In genomic region chr9:34254141-34254913, GRCh38 we compare ENCODE assay signal across 10 cellular contexts.
DNase-seq lines count a peak whose midpoint lies in the region; ATAC-seq and TF ChIP-seq lines count a peak whose summit lies in the region.
"Had no signal": no experiment of that assay in that cellular context is flagged by ENCODE, and none has a peak within 500 bp of the region (broad histone marks: within the 10 kb centered on the region; RNA-seq: fewer than 3 reads in every experiment).

No MANE protein-coding gene starts in this region.

- WGBS in heart right ventricle, 2 donors = 47% methylated on average over 16 of the region's 16 CpGs

- no peak for TF ChIP-seq CTCF in heart right ventricle (IDR thresholded peaks at IDR 0.05)

- H3K27ac ChIP-seq in heart right ventricle = peak overlapping the region; percentile 36 to 84 (median 74)
- H3K27ac ChIP-seq: SJCRH30 had no signal

- H3K4me3 ChIP-seq in adipocyte (ENCODE audit: low read length) (no peak overlapping the region), heart right ventricle (no peak overlapping the region)
- H3K4me3 ChIP-seq: SJCRH30 had no signal

- H3K9ac ChIP-seq in adipocyte (ENCODE audit: low read length) = peak overlapping the region; percentile 72

- DNase-seq in H4 (ENCODE audit: low spot score) (peak; percentile 34), adipocyte (ENCODE audit: low read depth) (peak; percentile 82), heart right ventricle (peak in 1 of 2 donors; percentile 32), stromal cell of bone marrow (ENCODE audit: low read depth) (peak; percentile 68), NCI-H2081 (lab: John Stamatoyannopoulos, UW) (no peak), NCI-H187 (lab: John Stamatoyannopoulos, UW) (no peak)
- DNase-seq: activated naive CD4-positive, alpha-beta T cell treated with Interleukin-2 at 50 U/mL for 16 hours had no signal

- ATAC-seq in heart right ventricle (peak in 7 of 8 donors; percentile 2 to 41 (median 12)), GM21423 (IDR thresholded peaks at IDR 0.05; ENCODE audit: unreplicated experiment) (no peak), HG03354 (IDR thresholded peaks at IDR 0.05; ENCODE audit: poor library complexity, severe bottlenecking, unreplicated experiment) (no peak)

- H3K36me3 ChIP-seq in adipocyte (ENCODE audit: control insufficient read depth, insufficient read depth, low read length, severe bottlenecking) (peaks cover 28% of the 10 kb centered on the region), heart right ventricle (peaks cover 0 to 69% (median 17%) of the 10 kb centered on the region in 9 donors)

- H3K4me1 ChIP-seq in adipocyte (ENCODE audit: control insufficient read depth, insufficient read depth, low read length) = peaks cover 54% of the 10 kb centered on the region
- peaks cover 21 to 76% (median 48%) of the 10 kb centered on the region in 9 donors for H3K4me1 ChIP-seq in heart right ventricle
- H3K4me1 ChIP-seq: SJCRH30 had no signal

- no peaks in the 10 kb centered on the region for H3K27me3 ChIP-seq in adipocyte (replicated peaks; ENCODE audit: control insufficient read depth, insufficient read depth, low read length)
- H3K27me3 ChIP-seq in heart right ventricle = no peaks in the 10 kb centered on the region
- H3K27me3 ChIP-seq: SJCRH30 had no signal

- intact Hi-C loops in heart right ventricle (cut with DNase I) = loop anchor here in 7 of 10 donors (5.0 to 10.0 kb wide), 16 partner anchors 77 to 440 kb away; partner anchors contain the start of genes DCAF12 (in 4 of the 7), UBAP1 (in 3 of the 7), UBE2R2 (in 2 of the 7) and MYORG (in 1 of the 7)

- H3K9me3 ChIP-seq in adipocyte (ENCODE audit: control insufficient read depth, low read length) (no peaks in the 10 kb centered on the region), heart right ventricle (no peaks in the 10 kb centered on the region)
- H3K9me3 ChIP-seq: SJCRH30 had no signal

Comparison
In these comparisons a context has a peak if more than half of its experiments do, and no peak if none do; other contexts are left out.
1. DNase-seq: peak in H4 (single experiment), adipocyte (single experiment) and stromal cell of bone marrow (single experiment); none in NCI-H2081 (0 of 2) and NCI-H187 (0 of 2).
2. ATAC-seq: peak in heart right ventricle (7 of 8); none in GM21423 (single experiment) and HG03354 (single experiment).